8 cellular contexts compared by ENCODE assay signal in the genomic region with DNA sequence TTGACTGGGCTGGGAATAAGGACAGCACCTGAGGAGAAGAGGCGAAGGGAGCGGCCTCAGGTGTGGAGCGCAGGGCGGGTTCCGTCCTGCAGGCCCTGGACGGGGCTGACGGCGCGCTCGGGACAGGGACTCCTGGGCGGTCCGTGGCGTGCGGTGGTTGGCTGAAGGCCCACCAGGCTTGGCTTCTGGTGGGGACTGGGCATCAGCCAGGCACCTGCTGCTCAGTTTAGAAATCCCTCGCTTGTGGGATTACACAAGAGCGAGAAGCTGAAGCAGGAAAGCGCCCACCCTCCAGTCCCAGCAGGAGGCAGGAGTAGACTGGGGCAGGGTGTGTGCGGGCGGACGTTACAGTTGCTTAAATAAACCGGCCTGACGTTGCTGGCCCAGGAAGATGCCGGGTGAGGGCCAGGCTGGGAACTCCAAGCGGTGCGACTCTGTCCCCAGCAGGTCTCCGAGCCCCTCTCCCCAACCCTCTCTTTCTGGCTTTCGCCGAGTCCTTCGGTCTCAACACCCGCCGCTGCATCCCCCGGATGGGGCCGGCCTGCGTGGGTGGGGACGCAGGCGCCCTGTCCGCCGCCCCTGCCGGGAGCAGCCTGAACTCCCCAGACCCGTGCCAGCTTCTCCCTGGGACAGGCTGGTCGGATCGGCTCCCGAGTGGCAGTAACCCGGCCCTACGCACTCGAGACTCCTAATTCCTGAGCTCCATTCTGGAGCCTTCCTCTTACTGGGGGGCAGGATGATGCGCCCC. TPM values are rescaled to one million over a fixed set of nuclear protein-coding genes. Genes with fewer than 3 reads are reported as not detected.
A peak's percentile ranks its signal among the peaks of the same experiment; 100 is the strongest.
DNase-seq lines count a peak whose midpoint lies in the region; ATAC-seq and TF ChIP-seq lines count a peak whose summit lies in the region.

No MANE protein-coding gene starts in this region.

- no peaks in the 10 kb centered on the region for H3K27me3 ChIP-seq in DND-41 (ENCODE audit: insufficient read depth, low read length, poor library complexity)
- no peaks in the 10 kb centered on the region for H3K27me3 ChIP-seq in HUES64 (ENCODE audit: insufficient read depth, low read length)
- no peaks in the 10 kb centered on the region for H3K27me3 ChIP-seq in aorta (ENCODE audit: control insufficient read depth in 1 of 2, insufficient read depth in 2 of 2, low read length in 1 of 2)

- H3K4me3 ChIP-seq in DND-41 (ENCODE audit: low read depth in 1 of 2, low read length in 2 of 2) (peak overlapping the region; percentile 64 to 98; a peak in 3 of 4 replicates), HUES64 (ENCODE audit: low read length) (peak overlapping the region; percentile 91), aorta (ENCODE audit: low read length in 2 of 2) (peak overlapping the region; percentile 56 to 76)

- TF ChIP-seq CTCF in DND-41 (IDR thresholded peaks at IDR 0.05; ENCODE audit: borderline replicate concordance, extremely low read depth, low read length, poor library complexity, severe bottlenecking) (peak; percentile 67), osteocyte (IDR thresholded peaks at IDR 0.05) (peak; percentile 41)

- H4K20me1 ChIP-seq in DND-41 (ENCODE audit: insufficient read depth, low read length): peaks cover 8% of the 10 kb centered on the region

- no peaks in the 10 kb centered on the region for H3K27me3 Mint-ChIP-seq in osteocyte (ENCODE audit: unreplicated experiment)

- peaks cover 8% of the 10 kb centered on the region for H3K36me3 Mint-ChIP-seq in osteocyte (ENCODE audit: unreplicated experiment)

- peak overlapping the region; percentile 91 for H2AFZ ChIP-seq in DND-41 (ENCODE audit: low read depth, low read length)

- peak overlapping the region; percentile 81 for H3K4me3 Mint-ChIP-seq in osteocyte (ENCODE audit: unreplicated experiment)

- WGBS in HUES64: 1% methylated on average over 47 of the region's 47 CpGs
- WGBS in aorta, 2 donors: 0 to 1% methylated on average over 37 to 47 of the region's 47 CpGs

- H3K27ac Mint-ChIP-seq in osteocyte (ENCODE audit: unreplicated experiment): peak overlapping the region; percentile 84

- H3K79me2 ChIP-seq in DND-41 (ENCODE audit: insufficient read depth, low read length): peaks cover 40% of the 10 kb centered on the region

- H3K36me3 ChIP-seq in DND-41 (ENCODE audit: insufficient read depth, low read length): peaks cover 53% of the 10 kb centered on the region
- H3K36me3 ChIP-seq in HUES64 (ENCODE audit: insufficient read depth, low read length): peaks cover 29% of the 10 kb centered on the region
- peaks cover 0 to 3% of the 10 kb centered on the region in 2 donors for H3K36me3 ChIP-seq in aorta (ENCODE audit: control insufficient read depth in 1 of 2, insufficient read depth in 2 of 2, low read length in 1 of 2)

- H3K9me3 ChIP-seq in DND-41 (ENCODE audit: insufficient read depth, low read length, severe bottlenecking) (no peaks in the 10 kb centered on the region), HUES64 (ENCODE audit: insufficient read depth, low read depth, low read length) (no peaks in the 10 kb centered on the region), aorta (ENCODE audit: control insufficient read depth, low read length) (no peaks in the 10 kb centered on the region)

- intact Hi-C loops in aorta (cut with DNase I): loop anchor here in 1 of 2 donors (5.0 kb wide), 1 partner anchor 142 kb away; no protein-coding TSS in a partner anchor

- peak; percentile 68 for DNase-seq in DND-41
- peak; percentile 75 to 78 for DNase-seq in SHP77 (lab: John Stamatoyannopoulos, UW)
- DNase-seq in activated naive CD4-positive, alpha-beta T cell treated with anti-CD3 and anti-CD28 coated beads, Interleukin-2, amount 50 U/mL, for 16 hours: peak; percentile 50
- peak; percentile 75 for DNase-seq in glomerular visceral epithelial cell (ENCODE audit: extremely low spot score)
- DNase-seq in osteocyte (ENCODE audit: extremely low spot score, unreplicated experiment): peak; percentile 89
- peak; percentile 81 to 89 for DNase-seq in aorta

- H3K4me1 ChIP-seq in DND-41 (ENCODE audit: insufficient read depth, low read length) (peaks cover 41% of the 10 kb centered on the region), HUES64 (ENCODE audit: insufficient read depth, low read length) (peaks cover 5% of the 10 kb centered on the region; the same call in 1 of the 2 replicates), aorta (ENCODE audit: control insufficient read depth in 1 of 2, insufficient read depth in 2 of 2, low read length in 2 of 2) (peaks cover 0 to 3% of the 10 kb centered on the region in 2 donors)

- peak overlapping the region; percentile 96 for H3K4me2 ChIP-seq in DND-41 (ENCODE audit: insufficient read depth, low read length)

- H3K9me3 Mint-ChIP-seq in osteocyte (ENCODE audit: unreplicated experiment): no peaks in the 10 kb centered on the region

- peaks cover 16% of the 10 kb centered on the region for H3K4me1 Mint-ChIP-seq in osteocyte (ENCODE audit: unreplicated experiment)

- H3K27ac ChIP-seq in DND-41 (ENCODE audit: low read length) (peak overlapping the region; percentile 80), HUES64 (ENCODE audit: low read depth, low read length) (peak overlapping the region; percentile 66), aorta (ENCODE audit: low read depth in 1 of 2, low read length in 2 of 2) (peak overlapping the region; percentile 71 to 78)

- ATAC-seq in DND-41 (ENCODE audit: insufficient read depth, low read depth) (peak; percentile 50), GM21423 (IDR thresholded peaks at IDR 0.05; ENCODE audit: unreplicated experiment) (peak; percentile 29), aorta (ENCODE audit: low FRiP score) (peak; percentile 73)

- H3K9ac ChIP-seq in DND-41 (ENCODE audit: low read depth, low read length): peak overlapping the region; percentile 91
- H3K9ac ChIP-seq in HUES64 (ENCODE audit: low read depth, low read length): peak overlapping the region; percentile 81

RNA-seq across cellular contexts. Expression of gene MIF4GD, which starts 0.6 kb away (rescaled TPM):
- polyA plus RNA-seq in HUES64 (2013, experiment 1 of 2): 10.3 TPM
- polyA plus RNA-seq in HUES64 (2013, experiment 2 of 2): 16.5 TPM
- total RNA-seq in osteocyte (25.4 and 27.9 TPM in 2 replicates), aorta (10 to 100 TPM; 26.2 to 27.4 TPM)
- 10 to 100 TPM; 27.7 to 33.0 TPM for polyA plus RNA-seq in aorta

RNA-seq across cellular contexts. Expression of gene MRPS7, which starts 8.7 kb away (rescaled TPM):
- 97.2 TPM for polyA plus RNA-seq in HUES64 (2013, experiment 1 of 2)
- 95.4 TPM for polyA plus RNA-seq in HUES64 (2013, experiment 2 of 2)
- total RNA-seq in osteocyte (49.6 and 50.4 TPM in 2 replicates), aorta (10 to 100 TPM; 24.6 to 26.6 TPM)
- polyA plus RNA-seq in aorta: 10 to 100 TPM; 37.9 to 38.8 TPM

RNA-seq across cellular contexts. Expression of gene GGA3, which starts 9.0 kb away (rescaled TPM):
- 26.4 TPM for polyA plus RNA-seq in HUES64 (2013, experiment 1 of 2)
- 30.3 TPM for polyA plus RNA-seq in HUES64 (2013, experiment 2 of 2)
- total RNA-seq in osteocyte: 34.3 and 34.6 TPM in 2 replicates
- 10 to 100 TPM; 38.9 to 51.0 TPM for total RNA-seq in aorta
- 10 to 100 TPM in 1 of 2 donors, 1 to 10 TPM in 1; 5.6 to 30.8 TPM for polyA plus RNA-seq in aorta

RNA-seq across cellular contexts. Expression of gene SLC25A19, which starts 18.8 kb away (rescaled TPM):
- polyA plus RNA-seq in HUES64 (2013, experiment 1 of 2): 15.7 TPM
- 11.3 TPM for polyA plus RNA-seq in HUES64 (2013, experiment 2 of 2)
- total RNA-seq in osteocyte: 8.6 and 12.3 TPM in 2 replicates
- total RNA-seq in aorta: 10 to 100 TPM in 1 of 2 donors, 1 to 10 TPM in 1; 8.0 to 15.7 TPM
- 1 to 10 TPM; 5.0 to 7.8 TPM for polyA plus RNA-seq in aorta

Comparison
In these comparisons a context has a peak if more than half of its experiments do, and no peak if none do; other contexts are left out.
1. Peak in every context shown above with its lines: DNase-seq, ATAC-seq, H3K4me3 ChIP-seq and H3K27ac ChIP-seq.